34 cellular contexts compared by ENCODE assay signal in the genomic region with DNA sequence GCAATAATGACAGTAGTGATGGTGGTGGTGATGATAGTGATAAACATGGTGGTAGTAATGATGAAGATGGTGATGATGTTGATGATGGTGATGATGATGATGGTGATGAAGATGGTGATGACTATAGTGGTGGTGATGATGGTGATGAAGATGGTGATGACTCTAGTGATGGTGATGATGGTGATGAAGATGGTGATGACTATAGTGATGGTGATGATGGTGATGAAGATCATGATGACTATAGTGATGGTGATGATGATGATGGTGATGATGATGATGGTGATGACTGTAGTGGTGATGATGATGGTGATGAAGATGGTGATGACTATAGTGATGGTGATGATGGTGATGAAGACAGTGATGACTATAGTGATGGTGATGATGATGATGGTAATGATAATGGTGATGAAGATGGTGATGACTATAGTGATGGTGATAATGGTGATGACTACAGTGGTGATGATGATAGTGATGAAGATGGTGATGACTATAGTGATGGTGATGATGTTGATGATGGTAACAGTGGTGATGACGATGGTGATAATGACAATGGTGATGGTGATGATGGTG. TPM values are rescaled to one million over a fixed set of nuclear protein-coding genes. Genes with fewer than 3 reads are reported as not detected.
"Had no signal": no experiment of that assay in that cellular context is flagged by ENCODE, and none has a peak within 500 bp of the region (broad histone marks: within the 10 kb centered on the region; RNA-seq: fewer than 3 reads in every experiment).

No MANE protein-coding gene starts in this region.

- ATAC-seq: activated T-cell treated with anti-CD3 and anti-CD28 coated beads, Interleukin-2, amount 50 U/mL, for 72 hours; esophagus mucosa; T-cell had no signal

- H3K9me3 Mint-ChIP-seq: activated B cell treated with CpG ODN at 0.5 μM for 24 hours; central memory CD8-positive, alpha-beta T cell; endodermal cell had no signal

- H3K9me3 ChIP-seq: ascending aorta had no signal

- H3K27ac Mint-ChIP-seq: activated B cell treated with CpG ODN at 0.5 μM for 24 hours; activated CD4-positive, alpha-beta memory T cell treated with anti-CD3 and anti-CD28 coated beads, Interleukin-2, amount 10 ng/mL, durations not matched to agents 7 days and 5 days; activated CD4-positive, alpha-beta T cell treated with anti-CD3 and anti-CD28 coated beads, Interleukin-2, amount 10 ng/mL, durations not matched to agents 7 days and 5 days; activated naive CD8-positive, alpha-beta T cell; activated T-cell treated with anti-CD3 and anti-CD28 coated beads, Interleukin-2, amount 50 U/mL, for 24 hours; activated T-cell treated with anti-CD3 and anti-CD28 coated beads, Interleukin-2, amount 50 U/mL, for 72 hours; dendritic cell treated with granulocyte-macrophage colony-stimulating factor and Interleukin-4, amounts not matched to agents 40 ng/mL and 50 ng/mL, for 4 days; endodermal cell; T-cell; T-helper 1 cell treated with Interleukin-12 subunit alpha and Interleukin-12 subunit beta and Interleukin-4 antibody, amounts not matched to agents 30 μg/mL and 1 μg/mL, for 36 hours had no signal

- H3K27me3 ChIP-seq: ascending aorta, brain microvascular endothelial cell had no signal

- H3K36me3 ChIP-seq: ascending aorta, brain microvascular endothelial cell, WERI-Rb-1 had no signal

- H3K4me1 ChIP-seq: ascending aorta had no signal

- H3K4me3 ChIP-seq: ascending aorta, coronary artery, dorsolateral prefrontal cortex had no signal

- H3K27ac ChIP-seq: ascending aorta, brain microvascular endothelial cell, coronary artery, WERI-Rb-1 had no signal

- FAIRE-seq: bronchial epithelial cell, frontal cortex had no signal

- H3K36me3 Mint-ChIP-seq: T-cell had no signal

- H3K4me3 Mint-ChIP-seq: activated B cell treated with CpG ODN at 0.5 μM for 24 hours; activated CD4-positive, alpha-beta memory T cell treated with anti-CD3 and anti-CD28 coated beads, Interleukin-2, amount 10 ng/mL, durations not matched to agents 7 days and 5 days; activated CD4-positive, alpha-beta T cell treated with anti-CD3 and anti-CD28 coated beads, Interleukin-2, amount 10 ng/mL, durations not matched to agents 7 days and 5 days; activated naive CD8-positive, alpha-beta T cell; activated T-cell treated with anti-CD3 and anti-CD28 coated beads, Interleukin-2, amount 50 U/mL, for 24 hours; activated T-cell treated with anti-CD3 and anti-CD28 coated beads, Interleukin-2, amount 50 U/mL, for 72 hours; central memory CD8-positive, alpha-beta T cell; dendritic cell treated with granulocyte-macrophage colony-stimulating factor and Interleukin-4, amounts not matched to agents 40 ng/mL and 50 ng/mL, for 4 days; endodermal cell; T-cell; T-helper 1 cell treated with Interleukin-12 subunit alpha and Interleukin-12 subunit beta and Interleukin-4 antibody, amounts not matched to agents 30 μg/mL and 1 μg/mL, for 36 hours had no signal

- H3K27me3 Mint-ChIP-seq: activated CD4-positive, alpha-beta T cell treated with anti-CD3 and anti-CD28 coated beads, Interleukin-2, amount 10 ng/mL, durations not matched to agents 7 days and 5 days; activated naive CD8-positive, alpha-beta T cell; activated T-cell treated with anti-CD3 and anti-CD28 coated beads, Interleukin-2, amount 50 U/mL, for 24 hours; central memory CD8-positive, alpha-beta T cell; T-cell had no signal

- DNase-seq: activated B cell treated with CpG ODN at 0.5 μM for 24 hours; activated CD4-positive, alpha-beta memory T cell treated with anti-CD3 and anti-CD28 coated beads, Interleukin-2, amount 10 ng/mL, durations not matched to agents 7 days and 5 days; activated CD4-positive, alpha-beta T cell treated with anti-CD3 and anti-CD28 coated beads for 1 hour; activated CD4-positive, alpha-beta T cell treated with anti-CD3 and anti-CD28 coated beads for 4 hours; activated CD4-positive, alpha-beta T cell treated with anti-CD3 and anti-CD28 coated beads, Interleukin-2, amount 10 ng/mL, durations not matched to agents 7 days and 5 days; activated CD4-positive, alpha-beta T cell treated with anti-CD3 and anti-CD28 coated beads, Interleukin-2, amount 50 U/mL, for 4 hours; activated CD8-positive, alpha-beta memory T cell treated with anti-CD3 and anti-CD28 coated beads, Interleukin-2, amount 50 U/mL, for 48 hours; activated effector memory CD4-positive, alpha-beta T cell treated with Interleukin-2 at 50 U/mL for 16 hours; activated gamma-delta T cell treated with Interleukin-2 at 50 U/mL for 16 hours; activated naive CD4-positive, alpha-beta T cell treated with anti-CD3 and anti-CD28 coated beads, Interleukin-2, amount 50 U/mL, for 16 hours; activated naive CD4-positive, alpha-beta T cell treated with Interleukin-2 at 50 U/mL for 16 hours; activated T-cell treated with anti-CD3 and anti-CD28 coated beads for 4 hours; activated T-cell treated with anti-CD3 and anti-CD28 coated beads, Interleukin-2, amount 50 U/mL, for 24 hours; activated T-cell treated with anti-CD3 and anti-CD28 coated beads, Interleukin-2, amount 50 U/mL, for 72 hours; brain microvascular endothelial cell; dorsolateral prefrontal cortex; effector memory CD4-positive, alpha-beta T cell; endodermal cell; foreskin fibroblast; head of caudate nucleus; T-cell; T-helper 9 cell; WERI-Rb-1 had no signal

RNA-seq across cellular contexts. Expression of gene DYNLRB2, which starts 35.6 kb away (rescaled TPM):
- total RNA-seq: activated CD4-positive, alpha-beta memory T cell treated with anti-CD3 and anti-CD28 coated beads, Interleukin-2, amount 10 ng/mL, durations not matched to agents 7 days and 5 days; ascending aorta; bronchial epithelial cell; cardiac septum; endodermal cell; epithelial cell of proximal tubule; esophagus mucosa; frontal cortex had no signal
